ENCODE assay signal across 8 cellular contexts in genomic region chr6:111361648-111362047, GRCh38.
DNase-seq lines count a peak whose midpoint lies in the region; ATAC-seq and TF ChIP-seq lines count a peak whose summit lies in the region.

No MANE protein-coding gene starts in this region.

- no peak for TF ChIP-seq EP300 in suprapubic skin (IDR thresholded peaks at IDR 0.05)

- H3K79me2 ChIP-seq in DOHH2 (ENCODE audit: control insufficient read depth, low read length), result no peaks in the 10 kb centered on the region

- H3K36me3 ChIP-seq in DOHH2 (ENCODE audit: control insufficient read depth, low read length), result peaks cover 38% of the 10 kb centered on the region
- no peaks in the 10 kb centered on the region for H3K36me3 ChIP-seq in thyroid gland
- H3K36me3 ChIP-seq in suprapubic skin, result peaks cover 24% of the 10 kb centered on the region

- no peaks in the 10 kb centered on the region for H3K9me3 ChIP-seq in DOHH2 (ENCODE audit: control insufficient read depth, insufficient read depth, low read length)
- H3K9me3 ChIP-seq in thyroid gland, result no peaks in the 10 kb centered on the region
- no peaks in the 10 kb centered on the region for H3K9me3 ChIP-seq in suprapubic skin

- intact Hi-C loops in thyroid gland (cut with DNase I), result no loop called here

- H3K27me3 ChIP-seq in DOHH2 (ENCODE audit: control insufficient read depth, low read length) (no peaks in the 10 kb centered on the region), thyroid gland (no peaks in the 10 kb centered on the region), suprapubic skin (no peaks in the 10 kb centered on the region)

- no peaks in the 10 kb centered on the region for H3K9me2 ChIP-seq in DOHH2 (replicated peaks; ENCODE audit: control insufficient read depth, low read length)

- 48 to 53% methylated on average over 5 of the region's 5 CpGs for WGBS in thyroid gland, 2 donors
- 46% methylated on average over 5 of the region's 5 CpGs for WGBS in suprapubic skin

- H3K4me3 ChIP-seq in DOHH2 (ENCODE audit: low read length) (no peak overlapping the region), LNCaP clone FGC (ENCODE audit: low read depth, low read length) (no peak overlapping the region), thyroid gland (replicated peaks in 1 of 3) (no peak overlapping the region), suprapubic skin (no peak overlapping the region)

- no peak for DNase-seq in LNCaP clone FGC (ENCODE audit: low read depth)
- DNase-seq in anterior cingulate cortex (lab: John Stamatoyannopoulos, UW), result peak in 30 of 58 donors; percentile 2 to 55 (median 12)
- peak; percentile 53 for DNase-seq in iPS-NIHi11 (ENCODE audit: low spot score)
- peak; percentile 37 to 58 for DNase-seq in thyroid gland
- DNase-seq in suprapubic skin (ENCODE audit: low spot score in 2 of 2), result no peak

- ATAC-seq in GM19035 (IDR thresholded peaks at IDR 0.05; ENCODE audit: unreplicated experiment) (no peak), HG02981 (IDR thresholded peaks at IDR 0.05; ENCODE audit: unreplicated experiment) (no peak)

- TF ChIP-seq CTCF in DOHH2 (IDR thresholded peaks at IDR 0.05; ENCODE audit: low read depth, low read length, poor library complexity, severe bottlenecking) (peak; percentile 27), LNCaP clone FGC (IDR thresholded peaks at IDR 0.05; ENCODE audit: control insufficient read depth, extremely low read depth, insufficient read depth) (peak; percentile 62), thyroid gland (IDR thresholded peaks at IDR 0.05) (peak in 4 of 6 experiments; percentile 21 to 58 (median 52)), suprapubic skin (IDR thresholded peaks at IDR 0.05) (peak in 1 of 2 donors; percentile 25)

- no peaks in the 10 kb centered on the region for H4K20me1 ChIP-seq in DOHH2 (ENCODE audit: control insufficient read depth, insufficient read depth, low read depth, low read length)

- H3K4me1 ChIP-seq in DOHH2 (ENCODE audit: control insufficient read depth, low read length), result no peaks in the 10 kb centered on the region
- no peaks in the 10 kb centered on the region for H3K4me1 ChIP-seq in thyroid gland
- H3K4me1 ChIP-seq in suprapubic skin, result no peaks in the 10 kb centered on the region

- H3K27ac ChIP-seq in DOHH2 (ENCODE audit: low read depth, low read length), result no peak overlapping the region
- no peak overlapping the region for H3K27ac ChIP-seq in thyroid gland
- no peak overlapping the region for H3K27ac ChIP-seq in suprapubic skin

- no peak overlapping the region for H3K4me2 ChIP-seq in DOHH2 (ENCODE audit: low read length)

- H3F3A ChIP-seq in DOHH2 (ENCODE audit: control insufficient read depth, insufficient read depth), result no peaks in the 10 kb centered on the region

- no peak for TF ChIP-seq POLR2A in thyroid gland (IDR thresholded peaks at IDR 0.05)
- no peak for TF ChIP-seq POLR2A in suprapubic skin (IDR thresholded peaks at IDR 0.05)

Comparison
In these comparisons a context has a peak if more than half of its experiments do, and no peak if none do; other contexts are left out.
1. DNase-seq: peak in anterior cingulate cortex (30 of 58), iPS-NIHi11 (single experiment) and thyroid gland (2 of 2); none in LNCaP clone FGC (single experiment) and suprapubic skin (0 of 2).